12 cellular contexts compared by ENCODE assay signal in genomic region chr22:46047226-46047625, GRCh38.
DNase-seq lines count a peak whose midpoint lies in the region; ATAC-seq and TF ChIP-seq lines count a peak whose summit lies in the region.
"Had no signal": no experiment of that assay in that cellular context is flagged by ENCODE, and none has a peak within 500 bp of the region (broad histone marks: within the 10 kb centered on the region; RNA-seq: fewer than 3 reads in every experiment).

No MANE protein-coding gene starts in this region.

- no peak for TF ChIP-seq CTCF in WTC11 (IDR thresholded peaks at IDR 0.05)

- ATAC-seq in WTC11: no peak
- ATAC-seq in GM21825 (IDR thresholded peaks at IDR 0.05; ENCODE audit: unreplicated experiment): no peak
- ATAC-seq in GM21576 (IDR thresholded peaks at IDR 0.05; ENCODE audit: unreplicated experiment): no peak

- H3K4me1 Mint-ChIP-seq in CD4-positive, alpha-beta memory T cell: peaks cover 3 to 54% (median 32%) of the 10 kb centered on the region in 4 donors
- peaks cover 14% of the 10 kb centered on the region for H3K4me1 Mint-ChIP-seq in WTC11

- no peaks in the 10 kb centered on the region for H3K9me3 ChIP-seq in CD4-positive, alpha-beta memory T cell (ENCODE audit: control insufficient read depth in 1 of 2, low read length in 2 of 2)

- H3K27ac Mint-ChIP-seq in CD4-positive, alpha-beta memory T cell: peak overlapping the region in 5 of 7 donors; percentile 7 to 75 (median 56)
- H3K27ac Mint-ChIP-seq in WTC11: no peak overlapping the region

- H3K27ac ChIP-seq in CD4-positive, alpha-beta memory T cell (ENCODE audit: low read depth, low read length): no peak overlapping the region
- peak overlapping the region in 20 of 21 experiments; percentile 42 to 100 (median 97) for H3K27ac ChIP-seq in skin epidermis

- H3K4me1 ChIP-seq in CD4-positive, alpha-beta memory T cell (ENCODE audit: insufficient read depth, low read length): peaks cover 64% of the 10 kb centered on the region

- intact Hi-C loops in CD4-positive, alpha-beta memory T cell (cut with micrococcal nuclease): no loop called here

- POLR2A ChIA-PET in CD4-positive, alpha-beta memory T cell (lab: Charles Lee; ENCODE audit: partially characterized antibody): no interaction called here
- POLR2A ChIA-PET in WTC11 (lab: Charles Lee): no interaction called here

- H3K9me3 Mint-ChIP-seq in CD4-positive, alpha-beta memory T cell: no peaks in the 10 kb centered on the region
- H3K9me3 Mint-ChIP-seq in WTC11: no peaks in the 10 kb centered on the region

- H3K36me3 Mint-ChIP-seq in CD4-positive, alpha-beta memory T cell: no peaks in the 10 kb centered on the region
- no peaks in the 10 kb centered on the region for H3K36me3 Mint-ChIP-seq in WTC11
- H3K36me3 Mint-ChIP-seq: brain had no signal

- no peak overlapping the region for H3K4me3 Mint-ChIP-seq in CD4-positive, alpha-beta memory T cell
- no peak overlapping the region for H3K4me3 Mint-ChIP-seq in WTC11

- H3K27me3 ChIP-seq in CD4-positive, alpha-beta memory T cell (ENCODE audit: insufficient read depth, low read length): no peaks in the 10 kb centered on the region

- no peaks in the 10 kb centered on the region for H3K27me3 Mint-ChIP-seq in CD4-positive, alpha-beta memory T cell
- H3K27me3 Mint-ChIP-seq in WTC11 (ENCODE audit: low read depth): peaks cover 36% of the 10 kb centered on the region

- no peak overlapping the region for H3K4me3 ChIP-seq in CD4-positive, alpha-beta memory T cell (ENCODE audit: low read length in 2 of 2)
- peak overlapping the region in 2 of 7 experiments; percentile 4 to 69 for H3K4me3 ChIP-seq in skin epidermis

- DNase-seq in CD4-positive, alpha-beta memory T cell: no peak
- peak; percentile 7 for DNase-seq in WTC11 (ENCODE audit: low spot score)
- DNase-seq in left kidney (ENCODE audit: low read depth, low spot score): peak; percentile 42
- DNase-seq in T-helper 9 cell: no peak
- DNase-seq in stimulated activated CD4-positive, alpha-beta T cell treated with anti-CD3 and anti-CD28 coated beads, Interleukin-4, amount 100 ng/mL, for 4 hours: no peak
- DNase-seq: H7, IMR-90, retina had no signal

- H3K36me3 ChIP-seq in CD4-positive, alpha-beta memory T cell (ENCODE audit: insufficient read depth, low read length): no peaks in the 10 kb centered on the region

- CTCF ChIA-PET in CD4-positive, alpha-beta memory T cell (lab: Charles Lee; ENCODE audit: partially characterized antibody): no interaction called here
- CTCF ChIA-PET in WTC11 (lab: Charles Lee): interaction anchor here (0.6 to 2.2 kb wide), 4 partner anchors 34 to 436 kb away, joined by 3 to 14 read pairs (median 4); no protein-coding TSS in a partner anchor

TF ChIP-seq in WTC11, 78 proteins besides CTCF, POLR2A, EP300 and RAD21:
- no peak for TF ChIP-seq OVOL2 (CRISPR knock-in tag; IDR thresholded peaks at IDR 0.05; ENCODE audit: borderline replicate concordance)
- TF ChIP-seq, protein P1, sequence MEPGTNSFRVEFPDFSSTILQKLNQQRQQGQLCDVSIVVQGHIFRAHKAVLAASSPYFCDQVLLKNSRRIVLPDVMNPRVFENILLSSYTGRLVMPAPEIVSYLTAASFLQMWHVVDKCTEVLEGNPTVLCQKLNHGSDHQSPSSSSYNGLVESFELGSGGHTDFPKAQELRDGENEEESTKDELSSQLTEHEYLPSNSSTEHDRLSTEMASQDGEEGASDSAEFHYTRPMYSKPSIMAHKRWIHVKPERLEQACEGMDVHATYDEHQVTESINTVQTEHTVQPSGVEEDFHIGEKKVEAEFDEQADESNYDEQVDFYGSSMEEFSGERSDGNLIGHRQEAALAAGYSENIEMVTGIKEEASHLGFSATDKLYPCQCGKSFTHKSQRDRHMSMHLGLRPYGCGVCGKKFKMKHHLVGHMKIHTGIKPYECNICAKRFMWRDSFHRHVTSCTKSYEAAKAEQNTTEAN (CRISPR knock-in tag; IDR thresholded peaks at IDR 0.05): no peak

Comparison
In these comparisons a context has a peak if more than half of its experiments do, and no peak if none do; other contexts are left out.
1. DNase-seq: peak in WTC11 (single experiment) and left kidney (single experiment); none in CD4-positive, alpha-beta memory T cell (0 of 5), T-helper 9 cell (single experiment) and stimulated activated CD4-positive, alpha-beta T cell treated with anti-CD3 and anti-CD28 coated beads, Interleukin-4, amount 100 ng/mL, for 4 hours (0 of 2).